ENCODE assay signal across 22 cellular contexts in genomic region chr7:149381245-149381644, GRCh38.
DNase-seq lines count a peak whose midpoint lies in the region; ATAC-seq and TF ChIP-seq lines count a peak whose summit lies in the region.
"Had no signal": no experiment of that assay in that cellular context is flagged by ENCODE, and none has a peak within 500 bp of the region (broad histone marks: within the 10 kb centered on the region; RNA-seq: fewer than 3 reads in every experiment).

No MANE protein-coding gene starts in this region.

- no peaks in the 10 kb centered on the region for H3K9me2 ChIP-seq in PC-9 (ENCODE audit: insufficient read depth)

- TF ChIP-seq CTCF in PC-9 (conservative IDR thresholded peaks at IDR 0.05): peak; percentile 63
- TF ChIP-seq CTCF in type B pancreatic cell (conservative IDR thresholded peaks at IDR 0.05): no peak
- no peak for TF ChIP-seq CTCF in colonic mucosa (IDR thresholded peaks at IDR 0.05)

- H3K4me2 ChIP-seq in PC-9: no peak overlapping the region
- H3K4me2 ChIP-seq: BLaER1 had no signal

- no TSS peak for BruUV-seq in PC-9 (replicated peaks; lab: Mats Ljungman, UMichigan)

- H3K79me2 ChIP-seq in PC-9 (ENCODE audit: low read depth): no peaks in the 10 kb centered on the region

- H3K4me1 Mint-ChIP-seq in activated naive CD8-positive, alpha-beta T cell treated with anti-CD3 and anti-CD28 coated beads, Interleukin-2, amount 50 U/mL, for 24 hours: no peaks in the 10 kb centered on the region
- no peaks in the 10 kb centered on the region for H3K4me1 Mint-ChIP-seq in activated naive CD8-positive, alpha-beta T cell treated with anti-CD3 and anti-CD28 coated beads for 36 hours
- H3K4me1 Mint-ChIP-seq in activated T-cell treated with anti-CD3 and anti-CD28 coated beads, Interleukin-2, amount 50 U/mL, for 72 hours (ENCODE audit: low read depth): no peaks in the 10 kb centered on the region
- no peaks in the 10 kb centered on the region for H3K4me1 Mint-ChIP-seq in type B pancreatic cell (ENCODE audit: unreplicated experiment)
- H3K4me1 Mint-ChIP-seq: activated naive CD4-positive, alpha-beta T cell treated with anti-CD3 and anti-CD28 coated beads, Interleukin-2, amount 50 U/mL, for 24 hours had no signal

- peaks cover 7% of the 10 kb centered on the region for H3F3A ChIP-seq in PC-9 (ENCODE audit: insufficient read depth, low read depth)

- POLR2A ChIA-PET in PC-9 (lab: Charles Lee; ENCODE audit: unreplicated experiment): no interaction called here

- no peak overlapping the region for H3K27ac Mint-ChIP-seq in activated naive CD8-positive, alpha-beta T cell treated with anti-CD3 and anti-CD28 coated beads, Interleukin-2, amount 50 U/mL, for 24 hours
- H3K27ac Mint-ChIP-seq in activated naive CD8-positive, alpha-beta T cell treated with anti-CD3 and anti-CD28 coated beads for 36 hours: no peak overlapping the region
- H3K27ac Mint-ChIP-seq in activated T-cell treated with anti-CD3 and anti-CD28 coated beads, Interleukin-2, amount 50 U/mL, for 72 hours: no peak overlapping the region
- H3K27ac Mint-ChIP-seq in type B pancreatic cell: no peak overlapping the region
- H3K27ac Mint-ChIP-seq: activated naive CD4-positive, alpha-beta T cell treated with anti-CD3 and anti-CD28 coated beads, Interleukin-2, amount 50 U/mL, for 24 hours; H9 had no signal

- H3K9me3 Mint-ChIP-seq in activated naive CD8-positive, alpha-beta T cell treated with anti-CD3 and anti-CD28 coated beads, Interleukin-2, amount 50 U/mL, for 24 hours: peaks cover 7% of the 10 kb centered on the region
- peaks cover 13% of the 10 kb centered on the region for H3K9me3 Mint-ChIP-seq in activated naive CD8-positive, alpha-beta T cell treated with anti-CD3 and anti-CD28 coated beads for 36 hours
- H3K9me3 Mint-ChIP-seq in activated T-cell treated with anti-CD3 and anti-CD28 coated beads, Interleukin-2, amount 50 U/mL, for 72 hours: peaks cover 6 to 9% of the 10 kb centered on the region in 2 donors
- no peaks in the 10 kb centered on the region for H3K9me3 Mint-ChIP-seq in type B pancreatic cell

- no peaks in the 10 kb centered on the region for H3K36me3 Mint-ChIP-seq in activated naive CD8-positive, alpha-beta T cell treated with anti-CD3 and anti-CD28 coated beads, Interleukin-2, amount 50 U/mL, for 24 hours (ENCODE audit: low read depth)
- H3K36me3 Mint-ChIP-seq in activated naive CD8-positive, alpha-beta T cell treated with anti-CD3 and anti-CD28 coated beads for 36 hours: peaks cover 2% of the 10 kb centered on the region
- peaks cover 5 to 11% of the 10 kb centered on the region in 2 donors for H3K36me3 Mint-ChIP-seq in activated T-cell treated with anti-CD3 and anti-CD28 coated beads, Interleukin-2, amount 50 U/mL, for 72 hours (ENCODE audit: insufficient read depth in 2 of 2)
- no peaks in the 10 kb centered on the region for H3K36me3 Mint-ChIP-seq in type B pancreatic cell

- H3K27me3 Mint-ChIP-seq in activated naive CD8-positive, alpha-beta T cell treated with anti-CD3 and anti-CD28 coated beads, Interleukin-2, amount 50 U/mL, for 24 hours: peaks cover 6% of the 10 kb centered on the region
- no peaks in the 10 kb centered on the region for H3K27me3 Mint-ChIP-seq in activated naive CD8-positive, alpha-beta T cell treated with anti-CD3 and anti-CD28 coated beads for 36 hours
- H3K27me3 Mint-ChIP-seq in activated T-cell treated with anti-CD3 and anti-CD28 coated beads, Interleukin-2, amount 50 U/mL, for 72 hours (ENCODE audit: low read depth): peaks cover 8% of the 10 kb centered on the region
- H3K27me3 Mint-ChIP-seq in type B pancreatic cell: no peaks in the 10 kb centered on the region

- intact Hi-C loops in PC-9 (cut with micrococcal nuclease; ENCODE audit: unreplicated experiment) (loop anchor here (1.0 kb wide), 1 partner anchor 71 kb away; no protein-coding TSS in a partner anchor), colonic mucosa (cut with DNase I) (no loop called here)

- no peak for DNase-seq in activated naive CD8-positive, alpha-beta T cell treated with anti-CD3 and anti-CD28 coated beads, Interleukin-2, amount 50 U/mL, for 24 hours
- no peak for DNase-seq in activated naive CD8-positive, alpha-beta T cell treated with anti-CD3 and anti-CD28 coated beads for 36 hours
- peak in 1 of 2 experiments; percentile 53 for DNase-seq in PC-9
- DNase-seq in globus pallidus (ENCODE audit: low spot score): peak; percentile 5
- DNase-seq in effector CD4-positive, alpha-beta T cell: no peak
- no peak for DNase-seq in activated T-cell treated with anti-CD3 and anti-CD28 coated beads, Interleukin-2, amount 50 U/mL, for 72 hours
- no peak for DNase-seq in type B pancreatic cell (ENCODE audit: extremely low spot score, unreplicated experiment)
- DNase-seq in colonic mucosa: no peak
- DNase-seq: ACHN; activated CD4-positive, alpha-beta T cell treated with anti-CD3 and anti-CD28 coated beads, Interleukin-2, amount 50 U/mL, for 4 hours; activated CD4-positive, CD25-positive, alpha-beta regulatory T cell; aorta; H9; mesenchymal stem cell; NCI-H2171; psoas muscle; T-helper 9 cell; uterus had no signal

- H3K27ac ChIP-seq in PC-9: no peak overlapping the region
- H3K27ac ChIP-seq in colonic mucosa: no peak overlapping the region
- H3K27ac ChIP-seq: BLaER1, epithelial cell of prostate, neutrophil, psoas muscle, uterus had no signal

- H2AFZ ChIP-seq in PC-9: no peak overlapping the region

- H3K4me3 ChIP-seq in PC-9 (no peak overlapping the region), colonic mucosa (no peak overlapping the region)
- H3K4me3 ChIP-seq: BLaER1, psoas muscle, uterus had no signal

- no peak overlapping the region for H3K9ac ChIP-seq in colonic mucosa (ENCODE audit: low read depth in 2 of 2, low read length in 2 of 2)
- H3K9ac ChIP-seq: BLaER1 had no signal

- H3K36me3 ChIP-seq in PC-9 (ENCODE audit: low read depth) (no peaks in the 10 kb centered on the region), colonic mucosa (no peaks in the 10 kb centered on the region)
- H3K36me3 ChIP-seq: BLaER1, neutrophil, uterus had no signal

- H3K27me3 ChIP-seq in PC-9 (ENCODE audit: insufficient read depth, low read depth) (no peaks in the 10 kb centered on the region), colonic mucosa (no peaks in the 10 kb centered on the region)
- H3K27me3 ChIP-seq: BLaER1, neutrophil, uterus had no signal

- no peak overlapping the region for H3K4me3 Mint-ChIP-seq in activated naive CD8-positive, alpha-beta T cell treated with anti-CD3 and anti-CD28 coated beads, Interleukin-2, amount 50 U/mL, for 24 hours
- H3K4me3 Mint-ChIP-seq in activated naive CD8-positive, alpha-beta T cell treated with anti-CD3 and anti-CD28 coated beads for 36 hours: no peak overlapping the region
- no peak overlapping the region for H3K4me3 Mint-ChIP-seq in activated T-cell treated with anti-CD3 and anti-CD28 coated beads, Interleukin-2, amount 50 U/mL, for 72 hours
- no peak overlapping the region for H3K4me3 Mint-ChIP-seq in type B pancreatic cell
- H3K4me3 Mint-ChIP-seq: activated naive CD4-positive, alpha-beta T cell treated with anti-CD3 and anti-CD28 coated beads, Interleukin-2, amount 50 U/mL, for 24 hours; H9 had no signal

- CTCF ChIA-PET in PC-9 (lab: Charles Lee): no interaction called here

- ATAC-seq in activated naive CD8-positive, alpha-beta T cell treated with anti-CD3 and anti-CD28 coated beads, Interleukin-2, amount 50 U/mL, for 24 hours: peak; percentile 33
- no peak for ATAC-seq in activated T-cell treated with anti-CD3 and anti-CD28 coated beads, Interleukin-2, amount 50 U/mL, for 72 hours (replicated peaks in 1 of 2)
- ATAC-seq: psoas muscle had no signal

- H3K4me1 ChIP-seq in PC-9 (replicated peaks; ENCODE audit: insufficient read depth) (peaks cover 12% of the 10 kb centered on the region), colonic mucosa (no peaks in the 10 kb centered on the region)
- H3K4me1 ChIP-seq: BLaER1, psoas muscle, uterus had no signal

- H4K20me1 ChIP-seq in PC-9 (ENCODE audit: insufficient read depth): no peaks in the 10 kb centered on the region
- H4K20me1 ChIP-seq: BLaER1 had no signal

- H3K9me3 ChIP-seq in PC-9 (ENCODE audit: insufficient read depth, low read depth): peaks cover 6% of the 10 kb centered on the region
- H3K9me3 ChIP-seq in colonic mucosa: no peaks in the 10 kb centered on the region
- H3K9me3 ChIP-seq: neutrophil had no signal
